In genomic region chr9:97425336-97425991, GRCh38 we compare ENCODE assay signal across 18 cellular contexts. TPM values are rescaled to one million over a fixed set of nuclear protein-coding genes. Genes with fewer than 3 reads are reported as not detected.
DNase-seq lines count a peak whose midpoint lies in the region; ATAC-seq, FAIRE-seq and TF ChIP-seq lines count a peak whose summit lies in the region.
"Had no signal": no experiment of that assay in that cellular context is flagged by ENCODE, and none has a peak within 500 bp of the region (broad histone marks: within the 10 kb centered on the region; RNA-seq: fewer than 3 reads in every experiment).

No MANE protein-coding gene starts in this region.

- no peak overlapping the region for H3K27ac Mint-ChIP-seq in T-cell
- H3K27ac Mint-ChIP-seq: GM23338 had no signal

- ATAC-seq in T-cell (replicated peaks in 1 of 4) (no peak), HG02642 (IDR thresholded peaks at IDR 0.05; ENCODE audit: poor library complexity, unreplicated experiment) (no peak)
- ATAC-seq: GM23338 had no signal

- H3K4me1 ChIP-seq in colonic mucosa (peaks cover 3% of the 10 kb centered on the region), mucosa of rectum (ENCODE audit: control insufficient read depth in 2 of 2, insufficient read depth in 2 of 2, low read length in 2 of 2) (peaks cover 7 to 15% of the 10 kb centered on the region in 2 donors)
- H3K4me1 ChIP-seq: SJSA1 had no signal

- peaks cover 3% of the 10 kb centered on the region for H3K36me3 ChIP-seq in colonic mucosa
- H3K36me3 ChIP-seq in mucosa of rectum (ENCODE audit: control insufficient read depth in 2 of 2, insufficient read depth in 2 of 2, low read length in 2 of 2): peaks cover 13 to 24% of the 10 kb centered on the region in 2 donors
- H3K36me3 ChIP-seq: SJSA1 had no signal

- H3K27ac ChIP-seq in colonic mucosa (peak overlapping the region; percentile 54), mucosa of rectum (ENCODE audit: low read depth in 2 of 2, low read length in 2 of 2) (peak overlapping the region; percentile 45 to 70)
- H3K27ac ChIP-seq: KMS-11, SJSA1 had no signal

- H3K27me3 ChIP-seq in colonic mucosa (no peaks in the 10 kb centered on the region), mucosa of rectum (ENCODE audit: control insufficient read depth in 2 of 2, insufficient read depth in 2 of 2, low read length in 2 of 2) (no peaks in the 10 kb centered on the region)
- H3K27me3 ChIP-seq: SJSA1 had no signal

- H3K9ac ChIP-seq in colonic mucosa (ENCODE audit: low read depth in 2 of 2, low read length in 2 of 2) (no peak overlapping the region), mucosa of rectum (ENCODE audit: low read depth in 1 of 2, low read length in 2 of 2) (no peak overlapping the region)
- H3K9ac ChIP-seq: KMS-11 had no signal

- peaks cover 52% of the 10 kb centered on the region for H3K36me3 Mint-ChIP-seq in T-cell

- peaks cover 6 to 17% (median 11%) of the 10 kb centered on the region in 3 donors for H3K4me1 Mint-ChIP-seq in T-cell
- H3K4me1 Mint-ChIP-seq: GM23338 had no signal

- H3K4me3 ChIP-seq in colonic mucosa: no peak overlapping the region
- peak overlapping the region in 1 of 2 donors; percentile 11 for H3K4me3 ChIP-seq in mucosa of rectum (ENCODE audit: low read length in 2 of 2)
- H3K4me3 ChIP-seq: GM23338, SJSA1 had no signal

- no peak overlapping the region for H3K4me3 Mint-ChIP-seq in T-cell
- H3K4me3 Mint-ChIP-seq: CD14-positive monocyte, GM23338 had no signal

- TF ChIP-seq POLR2A in GM12891 (IDR thresholded peaks at IDR 0.05; ENCODE audit: low read depth, low read length): no peak

- CTCF ChIA-PET in T-cell (lab: Charles Lee): no interaction called here

- POLR2A ChIA-PET in T-cell (lab: Charles Lee): no interaction called here

- peak; percentile 13 for FAIRE-seq in GM12891 (lab: Jason Lieb, UNC)

- TF ChIP-seq CTCF in colonic mucosa (IDR thresholded peaks at IDR 0.05): no peak

- peaks cover 3 to 15% (median 7%) of the 10 kb centered on the region in 3 donors for H3K9me3 Mint-ChIP-seq in T-cell
- H3K9me3 Mint-ChIP-seq: CD14-positive monocyte, GM23338 had no signal

- DNase-seq in DMS153 (lab: John Stamatoyannopoulos, UW) (peak; percentile 61), GM12891 (ENCODE audit: insufficient read length, low spot score) (no peak), colonic mucosa (no peak), T-cell (no peak), NCI-H226 (no peak)
- DNase-seq: ACHN, AML-193, Calu3, GDM1, NCI-H1092, NCI-H1694, NCI-H446 had no signal

- intact Hi-C loops in colonic mucosa (cut with DNase I): no loop called here

- H3K27me3 Mint-ChIP-seq in T-cell: no peaks in the 10 kb centered on the region

- H3K9me3 ChIP-seq in colonic mucosa (no peaks in the 10 kb centered on the region), mucosa of rectum (ENCODE audit: control insufficient read depth in 2 of 2, low read length in 2 of 2) (no peaks in the 10 kb centered on the region)
- H3K9me3 ChIP-seq: SJSA1 had no signal

TF ChIP-seq in GM12891, 5 proteins besides CTCF, POLR2A, EP300 and RAD21:
- TF ChIP-seq POU2F2 (IDR thresholded peaks at IDR 0.05; ENCODE audit: low read depth, low read length) (no peak), POLR2AphosphoS5 (IDR thresholded peaks at IDR 0.05; ENCODE audit: low read depth, low read length) (no peak), TAF1 (IDR thresholded peaks at IDR 0.05; ENCODE audit: low read depth, low read length) (no peak), SPI1 (IDR thresholded peaks at IDR 0.05; ENCODE audit: low read depth, low read length) (no peak), PAX5 (IDR thresholded peaks at IDR 0.05; ENCODE audit: insufficient read depth, low read length, severe bottlenecking) (no peak)
TF ChIP-seq in GM12891: peak in this region for 0.

RNA-seq across cellular contexts. Expression of gene TDRD7, which starts 13.6 kb away (rescaled TPM):
- 9.4 TPM for polyA plus RNA-seq in GM12891 (2012; ENCODE audit: low read depth, missing spikeins)
- total RNA-seq in colonic mucosa (10 to 100 TPM; 28.8 to 35.3 TPM), T-cell (10 to 100 TPM in 3 of 5 donors, 1 to 10 TPM in 2; 9.2 to 11.9 (median 10.2) TPM)
